8 cellular contexts compared by ENCODE assay signal in genomic region chr1:101239095-101240040, GRCh38. TPM values are rescaled to one million over a fixed set of nuclear protein-coding genes. Genes with fewer than 3 reads are reported as not detected.
DNase-seq lines count a peak whose midpoint lies in the region; ATAC-seq and TF ChIP-seq lines count a peak whose summit lies in the region.

No MANE protein-coding gene starts in this region.

- peaks cover 0 to 4% of the 10 kb centered on the region in 2 donors for H3K27me3 ChIP-seq in breast epithelium

- CTCF ChIA-PET in MCF 10A (lab: Yijun Ruan, JAX) = interaction anchor here (0.5 to 3.9 kb wide), 55 partner anchors 9 to 1693 kb away, joined by 3 to 62 read pairs (median 4); partner anchors contain the start of gene DPH5

- TF ChIP-seq CTCF in breast epithelium (IDR thresholded peaks at IDR 0.05) = no peak
- TF ChIP-seq CTCF in MCF 10A (IDR thresholded peaks at IDR 0.05; ENCODE audit: unreplicated experiment) = no peak

- no peak overlapping the region for H3K27ac Mint-ChIP-seq in MCF 10A (ENCODE audit: low read depth, unreplicated experiment)
- H3K27ac Mint-ChIP-seq in activated naive CD8-positive, alpha-beta T cell treated with anti-CD3 and anti-CD28 coated beads, Interleukin-2, amount 10 ng/mL, durations not matched to agents 7 days and 5 days = peak overlapping the region; percentile 96
- H3K27ac Mint-ChIP-seq in naive thymus-derived CD8-positive, alpha-beta T cell = peak overlapping the region; percentile 95 to 100 (median 99)

- 87% methylated on average over 42 of the region's 42 CpGs for WGBS in urinary bladder

- peak; percentile 40 for ATAC-seq in activated naive CD8-positive, alpha-beta T cell treated with anti-CD3 and anti-CD28 coated beads, Interleukin-2, amount 10 ng/mL, durations not matched to agents 7 days and 5 days (ENCODE audit: low read depth)
- peak; percentile 18 to 20 for ATAC-seq in naive thymus-derived CD8-positive, alpha-beta T cell
- ATAC-seq in GM18511 (IDR thresholded peaks at IDR 0.05; ENCODE audit: unreplicated experiment) = no peak
- no peak for ATAC-seq in HG03175 (IDR thresholded peaks at IDR 0.05; ENCODE audit: unreplicated experiment)

- H3K4me1 Mint-ChIP-seq in MCF 10A (ENCODE audit: insufficient read depth, unreplicated experiment) = peaks cover 32% of the 10 kb centered on the region
- H3K4me1 Mint-ChIP-seq in activated naive CD8-positive, alpha-beta T cell treated with anti-CD3 and anti-CD28 coated beads, Interleukin-2, amount 10 ng/mL, durations not matched to agents 7 days and 5 days = peaks cover 50% of the 10 kb centered on the region
- peaks cover 40 to 74% (median 66%) of the 10 kb centered on the region in 4 donors for H3K4me1 Mint-ChIP-seq in naive thymus-derived CD8-positive, alpha-beta T cell

- H3K4me3 Mint-ChIP-seq in MCF 10A (ENCODE audit: unreplicated experiment) = no peak overlapping the region
- peak overlapping the region; percentile 99 for H3K4me3 Mint-ChIP-seq in activated naive CD8-positive, alpha-beta T cell treated with anti-CD3 and anti-CD28 coated beads, Interleukin-2, amount 10 ng/mL, durations not matched to agents 7 days and 5 days
- peak overlapping the region; percentile 92 to 100 (median 100) for H3K4me3 Mint-ChIP-seq in naive thymus-derived CD8-positive, alpha-beta T cell

- H3K9me3 Mint-ChIP-seq in MCF 10A (ENCODE audit: unreplicated experiment) = no peaks in the 10 kb centered on the region
- peaks cover 2% of the 10 kb centered on the region for H3K9me3 Mint-ChIP-seq in activated naive CD8-positive, alpha-beta T cell treated with anti-CD3 and anti-CD28 coated beads, Interleukin-2, amount 10 ng/mL, durations not matched to agents 7 days and 5 days
- peaks cover 0 to 3% (median 0%) of the 10 kb centered on the region in 9 donors for H3K9me3 Mint-ChIP-seq in naive thymus-derived CD8-positive, alpha-beta T cell

- no peaks in the 10 kb centered on the region for H3K9me3 ChIP-seq in breast epithelium

- no peaks in the 10 kb centered on the region for H3K36me3 Mint-ChIP-seq in MCF 10A (ENCODE audit: insufficient read depth, unreplicated experiment)
- H3K36me3 Mint-ChIP-seq in activated naive CD8-positive, alpha-beta T cell treated with anti-CD3 and anti-CD28 coated beads, Interleukin-2, amount 10 ng/mL, durations not matched to agents 7 days and 5 days = peaks cover 48% of the 10 kb centered on the region
- H3K36me3 Mint-ChIP-seq in naive thymus-derived CD8-positive, alpha-beta T cell = peaks cover 49 to 56% (median 50%) of the 10 kb centered on the region in 3 donors

- no peak for TF ChIP-seq POLR2A in breast epithelium (IDR thresholded peaks at IDR 0.05)

- DNase-seq in breast epithelium (ENCODE audit: low spot score in 2 of 2) (no peak), MCF 10A (ENCODE audit: unreplicated experiment) (no peak), GF-D8 (lab: John Stamatoyannopoulos, UW) (no peak)
- peak; percentile 71 for DNase-seq in activated naive CD8-positive, alpha-beta T cell treated with anti-CD3 and anti-CD28 coated beads, Interleukin-2, amount 10 ng/mL, durations not matched to agents 7 days and 5 days
- DNase-seq in naive thymus-derived CD8-positive, alpha-beta T cell = peak in 8 of 10 donors; percentile 38 to 77 (median 50)

- intact Hi-C loops in breast epithelium (cut with DNase I; ENCODE audit: low total_unique reads) (no loop called here), MCF 10A (cut with micrococcal nuclease) (loop anchor here (5.0 kb wide), 3 partner anchors 92 to 252 kb away; no protein-coding TSS in a partner anchor)

- peaks cover 0 to 11% of the 10 kb centered on the region in 2 donors for H3K4me1 ChIP-seq in breast epithelium
- H3K4me1 ChIP-seq in urinary bladder (ENCODE audit: insufficient read depth) = no peaks in the 10 kb centered on the region

- H3K36me3 ChIP-seq in breast epithelium (no peaks in the 10 kb centered on the region), urinary bladder (ENCODE audit: insufficient read depth) (no peaks in the 10 kb centered on the region)

- H3K4me3 ChIP-seq in breast epithelium (peak overlapping the region; percentile 56 to 77 (median 66)), urinary bladder (ENCODE audit: low read depth, low read length) (peak overlapping the region; percentile 2)

- peak overlapping the region in 1 of 2 donors; percentile 44 for H3K27ac ChIP-seq in breast epithelium
- H3K27ac ChIP-seq in urinary bladder (ENCODE audit: low read depth) = no peak overlapping the region

- POLR2A ChIA-PET in MCF 10A (lab: Yijun Ruan, JAX) = interaction anchor here (0.6 to 4.8 kb wide), 9 partner anchors 35 to 343 kb away, joined by 3 to 34 read pairs (median 4); partner anchors contain the start of gene DPH5
- POLR2A ChIA-PET in activated naive CD8-positive, alpha-beta T cell treated with anti-CD3 and anti-CD28 coated beads, Interleukin-2, amount 10 ng/mL, durations not matched to agents 7 days and 5 days (lab: Charles Lee) = interaction anchor here (0.7 to 2.9 kb wide), 22 partner anchors 11 to 343 kb away, joined by 3 to 19 read pairs (median 4); no protein-coding TSS in a partner anchor
- POLR2A ChIA-PET in naive thymus-derived CD8-positive, alpha-beta T cell (lab: Charles Lee) = interaction anchor here (0.6 to 9.9 kb wide), 29 partner anchors 10 to 345 kb away, joined by 3 to 240 read pairs (median 8); partner anchors contain the start of genes EXTL2 and SLC30A7

- H3K27me3 Mint-ChIP-seq in MCF 10A (ENCODE audit: insufficient read depth, unreplicated experiment) = no peaks in the 10 kb centered on the region
- no peaks in the 10 kb centered on the region for H3K27me3 Mint-ChIP-seq in activated naive CD8-positive, alpha-beta T cell treated with anti-CD3 and anti-CD28 coated beads, Interleukin-2, amount 10 ng/mL, durations not matched to agents 7 days and 5 days
- H3K27me3 Mint-ChIP-seq in naive thymus-derived CD8-positive, alpha-beta T cell = no peaks in the 10 kb centered on the region

- no TSS peak for BruUV-seq in MCF 10A (replicated peaks; lab: Mats Ljungman, UMichigan)

RNA-seq across cellular contexts. Expression of gene S1PR1, which starts 2.5 kb away (rescaled TPM):
- 100 to 1,000 TPM in 1 of 3 donors, 10 to 100 TPM in 2; 28.2 to 133 (median 64.6) TPM for total RNA-seq in breast epithelium
- 0.52 and 0.86 TPM in 2 replicates for total RNA-seq in MCF 10A (2022)
- 100 to 1,000 TPM; 124 to 138 TPM for total RNA-seq in activated naive CD8-positive, alpha-beta T cell treated with anti-CD3 and anti-CD28 coated beads, Interleukin-2, amount 10 ng/mL, durations not matched to agents 7 days and 5 days
- 100 to 1,000 TPM; 286 to 292 TPM for total RNA-seq in naive thymus-derived CD8-positive, alpha-beta T cell
- 100 to 1,000 TPM; 143 to 174 (median 155) TPM for polyA plus RNA-seq in naive thymus-derived CD8-positive, alpha-beta T cell
- total RNA-seq in urinary bladder = 32.6 TPM
- 61.1 TPM for polyA plus RNA-seq in urinary bladder

Comparison
In these comparisons a context has a peak if more than half of its experiments do, and no peak if none do; other contexts are left out.
1. RNA of gene S1PR1, which starts 2.5 kb away (total RNA-seq): 286 to 292 TPM in naive thymus-derived CD8-positive, alpha-beta T cell, 124 to 138 TPM in activated naive CD8-positive, alpha-beta T cell treated with anti-CD3 and anti-CD28 coated beads, Interleukin-2, amount 10 ng/mL, durations not matched to agents 7 days and 5 days, 28.2 to 133 TPM in breast epithelium and 32.6 TPM in urinary bladder (single experiment); 0.52 to 0.86 TPM in MCF 10A; every median in the first group is over 10 times any median in the second.
2. DNase-seq: peak in activated naive CD8-positive, alpha-beta T cell treated with anti-CD3 and anti-CD28 coated beads, Interleukin-2, amount 10 ng/mL, durations not matched to agents 7 days and 5 days (single experiment) and naive thymus-derived CD8-positive, alpha-beta T cell (8 of 10); none in breast epithelium (0 of 2), MCF 10A (single experiment) and GF-D8 (single experiment).
3. ATAC-seq: peak in activated naive CD8-positive, alpha-beta T cell treated with anti-CD3 and anti-CD28 coated beads, Interleukin-2, amount 10 ng/mL, durations not matched to agents 7 days and 5 days (single experiment) and naive thymus-derived CD8-positive, alpha-beta T cell (2 of 2); none in GM18511 (single experiment) and HG03175 (single experiment).